Comparison of ENCODE assay signal across 25 cellular contexts in genomic region chr2:167380555-167380954, GRCh38.
"Had no signal": no experiment of that assay in that cellular context is flagged by ENCODE, and none has a peak within 500 bp of the region (broad histone marks: within the 10 kb centered on the region; RNA-seq: fewer than 3 reads in every experiment).

No MANE protein-coding gene starts in this region.

- ATAC-seq: activated CD8-positive, alpha-beta T cell treated with anti-CD3 and anti-CD28 coated beads for 36 hours; activated naive CD4-positive, alpha-beta T cell treated with anti-CD3 and anti-CD28 coated beads, Interleukin-2, amount 50 U/mL, for 72 hours; activated T-cell treated with anti-CD3 and anti-CD28 coated beads, Interleukin-2, amount 50 U/mL, for 4 hours; gastroesophageal sphincter; left ventricle myocardium superior; naive thymus-derived CD4-positive, alpha-beta T cell; psoas muscle had no signal

- H3K4me1 ChIP-seq: esophagus muscularis mucosa, gastroesophageal sphincter, parathyroid adenoma, psoas muscle, sigmoid colon, spleen, tibial nerve had no signal

- H3K4me2 ChIP-seq: hepatocyte had no signal

- H3K36me3 ChIP-seq: esophagus muscularis mucosa, gastroesophageal sphincter, sigmoid colon, spleen, tibial nerve had no signal

- H3K4me3 Mint-ChIP-seq: activated B cell treated with CpG ODN at 0.5 μM for 24 hours; activated CD8-positive, alpha-beta T cell treated with anti-CD3 and anti-CD28 coated beads for 36 hours; activated T-cell treated with anti-CD3 and anti-CD28 coated beads, Interleukin-2, amount 50 U/mL, for 4 hours; central memory CD8-positive, alpha-beta T cell; dendritic cell treated with granulocyte-macrophage colony-stimulating factor and Interleukin-4, amounts not matched to agents 40 ng/mL and 50 ng/mL, for 4 days; mesothelial cell of epicardium; naive thymus-derived CD4-positive, alpha-beta T cell had no signal

- H3K27me3 Mint-ChIP-seq: activated B cell treated with CpG ODN at 0.5 μM for 24 hours; central memory CD8-positive, alpha-beta T cell; dendritic cell treated with granulocyte-macrophage colony-stimulating factor and Interleukin-4, amounts not matched to agents 40 ng/mL and 50 ng/mL, for 4 days had no signal

- H3K27ac Mint-ChIP-seq: activated B cell treated with CpG ODN at 0.5 μM for 24 hours; activated CD8-positive, alpha-beta T cell treated with anti-CD3 and anti-CD28 coated beads for 36 hours; activated naive CD4-positive, alpha-beta T cell treated with anti-CD3 and anti-CD28 coated beads, Interleukin-2, amount 50 U/mL, for 72 hours; dendritic cell treated with granulocyte-macrophage colony-stimulating factor and Interleukin-4, amounts not matched to agents 40 ng/mL and 50 ng/mL, for 4 days; mesothelial cell of epicardium; naive thymus-derived CD4-positive, alpha-beta T cell had no signal

- H3K36me3 Mint-ChIP-seq: activated naive CD4-positive, alpha-beta T cell treated with anti-CD3 and anti-CD28 coated beads, Interleukin-2, amount 50 U/mL, for 72 hours; mesothelial cell of epicardium; naive thymus-derived CD4-positive, alpha-beta T cell had no signal

- DNase-seq: activated B cell treated with CpG ODN at 0.5 μM for 24 hours; activated CD4-positive, alpha-beta T cell treated with anti-CD3 and anti-CD28 coated beads, Interleukin-2, amount 50 U/mL, for 1 hour; activated CD8-positive, alpha-beta T cell treated with anti-CD3 and anti-CD28 coated beads for 36 hours; activated naive CD4-positive, alpha-beta T cell; activated T-cell treated with anti-CD3 and anti-CD28 coated beads, Interleukin-2, amount 50 U/mL, for 4 hours; effector CD4-positive, alpha-beta T cell; islet precursor cell; left ventricle myocardium superior; naive thymus-derived CD4-positive, alpha-beta T cell; nucleus accumbens; sigmoid colon; stimulated activated naive CD4-positive, alpha-beta T cell; T-helper 2 cell had no signal

- H3K79me2 ChIP-seq: hepatocyte, parathyroid adenoma had no signal

- H3K4me1 Mint-ChIP-seq: activated B cell treated with CpG ODN at 0.5 μM for 24 hours; central memory CD8-positive, alpha-beta T cell; mesothelial cell of epicardium; naive thymus-derived CD4-positive, alpha-beta T cell had no signal

- H3K9me3 Mint-ChIP-seq: activated CD8-positive, alpha-beta T cell treated with anti-CD3 and anti-CD28 coated beads for 36 hours had no signal

- H3K9me3 ChIP-seq: esophagus muscularis mucosa, gastroesophageal sphincter, psoas muscle, sigmoid colon, tibial nerve had no signal

- H3K27me3 ChIP-seq: esophagus muscularis mucosa, gastroesophageal sphincter, hepatocyte, sigmoid colon, spleen, tibial nerve had no signal

- H2AFZ ChIP-seq: hepatocyte, parathyroid adenoma had no signal

- H3K27ac ChIP-seq: esophagus muscularis mucosa, gastroesophageal sphincter, hepatocyte, parathyroid adenoma, psoas muscle, sigmoid colon, spleen, tibial nerve had no signal

- H3K4me3 ChIP-seq: esophagus muscularis mucosa, gastroesophageal sphincter, hepatocyte, psoas muscle, sigmoid colon, spleen, tibial nerve had no signal

- FAIRE-seq: bronchial epithelial cell had no signal

- H3K9ac ChIP-seq: parathyroid adenoma had no signal
